1 cellular context compared by ENCODE assay signal in genomic region chrX:68828740-68829593, GRCh38.
TF ChIP-seq lines count a peak whose summit lies in the region.

Gene EFNB1 (plus strand): TSS chrX:68829021. CDS start chrX:68829777, 756 bp downstream.

TF ChIP-seq in HepG2, 621 proteins besides CTCF, POLR2A, EP300 and RAD21 (continued from another document and continues in another):
- TF ChIP-seq, protein P1, sequence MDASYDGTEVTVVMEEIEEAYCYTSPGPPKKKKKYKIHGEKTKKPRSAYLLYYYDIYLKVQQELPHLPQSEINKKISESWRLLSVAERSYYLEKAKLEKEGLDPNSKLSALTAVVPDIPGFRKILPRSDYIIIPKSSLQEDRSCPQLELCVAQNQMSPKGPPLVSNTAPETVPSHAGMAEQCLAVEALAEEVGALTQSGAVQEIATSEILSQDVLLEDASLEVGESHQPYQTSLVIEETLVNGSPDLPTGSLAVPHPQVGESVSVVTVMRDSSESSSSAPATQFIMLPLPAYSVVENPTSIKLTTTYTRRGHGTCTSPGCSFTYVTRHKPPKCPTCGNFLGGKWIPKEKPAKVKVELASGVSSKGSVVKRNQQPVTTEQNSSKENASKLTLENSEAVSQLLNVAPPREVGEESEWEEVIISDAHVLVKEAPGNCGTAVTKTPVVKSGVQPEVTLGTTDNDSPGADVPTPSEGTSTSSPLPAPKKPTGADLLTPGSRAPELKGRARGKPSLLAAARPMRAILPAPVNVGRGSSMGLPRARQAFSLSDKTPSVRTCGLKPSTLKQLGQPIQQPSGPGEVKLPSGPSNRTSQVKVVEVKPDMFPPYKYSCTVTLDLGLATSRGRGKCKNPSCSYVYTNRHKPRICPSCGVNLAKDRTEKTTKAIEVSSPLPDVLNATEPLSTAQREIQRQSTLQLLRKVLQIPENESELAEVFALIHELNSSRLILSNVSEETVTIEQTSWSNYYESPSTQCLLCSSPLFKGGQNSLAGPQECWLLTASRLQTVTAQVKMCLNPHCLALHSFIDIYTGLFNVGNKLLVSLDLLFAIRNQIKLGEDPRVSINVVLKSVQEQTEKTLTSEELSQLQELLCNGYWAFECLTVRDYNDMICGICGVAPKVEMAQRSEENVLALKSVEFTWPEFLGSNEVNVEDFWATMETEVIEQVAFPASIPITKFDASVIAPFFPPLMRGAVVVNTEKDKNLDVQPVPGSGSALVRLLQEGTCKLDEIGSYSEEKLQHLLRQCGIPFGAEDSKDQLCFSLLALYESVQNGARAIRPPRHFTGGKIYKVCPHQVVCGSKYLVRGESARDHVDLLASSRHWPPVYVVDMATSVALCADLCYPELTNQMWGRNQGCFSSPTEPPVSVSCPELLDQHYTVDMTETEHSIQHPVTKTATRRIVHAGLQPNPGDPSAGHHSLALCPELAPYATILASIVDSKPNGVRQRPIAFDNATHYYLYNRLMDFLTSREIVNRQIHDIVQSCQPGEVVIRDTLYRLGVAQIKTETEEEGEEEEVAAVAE (CRISPR knock-in tag; IDR thresholded peaks at IDR 0.05; ENCODE audit: borderline replicate concordance): no peak
- TF ChIP-seq, protein P2, sequence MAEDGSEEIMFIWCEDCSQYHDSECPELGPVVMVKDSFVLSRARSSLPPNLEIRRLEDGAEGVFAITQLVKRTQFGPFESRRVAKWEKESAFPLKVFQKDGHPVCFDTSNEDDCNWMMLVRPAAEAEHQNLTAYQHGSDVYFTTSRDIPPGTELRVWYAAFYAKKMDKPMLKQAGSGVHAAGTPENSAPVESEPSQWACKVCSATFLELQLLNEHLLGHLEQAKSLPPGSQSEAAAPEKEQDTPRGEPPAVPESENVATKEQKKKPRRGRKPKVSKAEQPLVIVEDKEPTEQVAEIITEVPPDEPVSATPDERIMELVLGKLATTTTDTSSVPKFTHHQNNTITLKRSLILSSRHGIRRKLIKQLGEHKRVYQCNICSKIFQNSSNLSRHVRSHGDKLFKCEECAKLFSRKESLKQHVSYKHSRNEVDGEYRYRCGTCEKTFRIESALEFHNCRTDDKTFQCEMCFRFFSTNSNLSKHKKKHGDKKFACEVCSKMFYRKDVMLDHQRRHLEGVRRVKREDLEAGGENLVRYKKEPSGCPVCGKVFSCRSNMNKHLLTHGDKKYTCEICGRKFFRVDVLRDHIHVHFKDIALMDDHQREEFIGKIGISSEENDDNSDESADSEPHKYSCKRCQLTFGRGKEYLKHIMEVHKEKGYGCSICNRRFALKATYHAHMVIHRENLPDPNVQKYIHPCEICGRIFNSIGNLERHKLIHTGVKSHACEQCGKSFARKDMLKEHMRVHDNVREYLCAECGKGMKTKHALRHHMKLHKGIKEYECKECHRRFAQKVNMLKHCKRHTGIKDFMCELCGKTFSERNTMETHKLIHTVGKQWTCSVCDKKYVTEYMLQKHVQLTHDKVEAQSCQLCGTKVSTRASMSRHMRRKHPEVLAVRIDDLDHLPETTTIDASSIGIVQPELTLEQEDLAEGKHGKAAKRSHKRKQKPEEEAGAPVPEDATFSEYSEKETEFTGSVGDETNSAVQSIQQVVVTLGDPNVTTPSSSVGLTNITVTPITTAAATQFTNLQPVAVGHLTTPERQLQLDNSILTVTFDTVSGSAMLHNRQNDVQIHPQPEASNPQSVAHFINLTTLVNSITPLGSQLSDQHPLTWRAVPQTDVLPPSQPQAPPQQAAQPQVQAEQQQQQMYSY (CRISPR knock-in tag; IDR thresholded peaks at IDR 0.05): no peak
- 0 out of 2 replicates have a peak, but pooled peaks have one; percentile 40 for TF ChIP-seq ZBTB25 (CRISPR knock-in tag; IDR thresholded peaks at IDR 0.05)
- peak; percentile 77; the same call in 1 of the 2 replicates for TF ChIP-seq ZNF276 (CRISPR knock-in tag; IDR thresholded peaks at IDR 0.05; ENCODE audit: low read depth)
- no peak for TF ChIP-seq ZNF230 (CRISPR knock-in tag; IDR thresholded peaks at IDR 0.05)
- TF ChIP-seq HOXA3 (CRISPR knock-in tag; IDR thresholded peaks at IDR 0.05): peak; percentile 24; the same call in 1 of the 2 replicates
- TF ChIP-seq ZNF317 (CRISPR knock-in tag; IDR thresholded peaks at IDR 0.05): peak; percentile 93
- no peak for TF ChIP-seq KDM4B (CRISPR knock-in tag; IDR thresholded peaks at IDR 0.05)
- TF ChIP-seq, protein P3, sequence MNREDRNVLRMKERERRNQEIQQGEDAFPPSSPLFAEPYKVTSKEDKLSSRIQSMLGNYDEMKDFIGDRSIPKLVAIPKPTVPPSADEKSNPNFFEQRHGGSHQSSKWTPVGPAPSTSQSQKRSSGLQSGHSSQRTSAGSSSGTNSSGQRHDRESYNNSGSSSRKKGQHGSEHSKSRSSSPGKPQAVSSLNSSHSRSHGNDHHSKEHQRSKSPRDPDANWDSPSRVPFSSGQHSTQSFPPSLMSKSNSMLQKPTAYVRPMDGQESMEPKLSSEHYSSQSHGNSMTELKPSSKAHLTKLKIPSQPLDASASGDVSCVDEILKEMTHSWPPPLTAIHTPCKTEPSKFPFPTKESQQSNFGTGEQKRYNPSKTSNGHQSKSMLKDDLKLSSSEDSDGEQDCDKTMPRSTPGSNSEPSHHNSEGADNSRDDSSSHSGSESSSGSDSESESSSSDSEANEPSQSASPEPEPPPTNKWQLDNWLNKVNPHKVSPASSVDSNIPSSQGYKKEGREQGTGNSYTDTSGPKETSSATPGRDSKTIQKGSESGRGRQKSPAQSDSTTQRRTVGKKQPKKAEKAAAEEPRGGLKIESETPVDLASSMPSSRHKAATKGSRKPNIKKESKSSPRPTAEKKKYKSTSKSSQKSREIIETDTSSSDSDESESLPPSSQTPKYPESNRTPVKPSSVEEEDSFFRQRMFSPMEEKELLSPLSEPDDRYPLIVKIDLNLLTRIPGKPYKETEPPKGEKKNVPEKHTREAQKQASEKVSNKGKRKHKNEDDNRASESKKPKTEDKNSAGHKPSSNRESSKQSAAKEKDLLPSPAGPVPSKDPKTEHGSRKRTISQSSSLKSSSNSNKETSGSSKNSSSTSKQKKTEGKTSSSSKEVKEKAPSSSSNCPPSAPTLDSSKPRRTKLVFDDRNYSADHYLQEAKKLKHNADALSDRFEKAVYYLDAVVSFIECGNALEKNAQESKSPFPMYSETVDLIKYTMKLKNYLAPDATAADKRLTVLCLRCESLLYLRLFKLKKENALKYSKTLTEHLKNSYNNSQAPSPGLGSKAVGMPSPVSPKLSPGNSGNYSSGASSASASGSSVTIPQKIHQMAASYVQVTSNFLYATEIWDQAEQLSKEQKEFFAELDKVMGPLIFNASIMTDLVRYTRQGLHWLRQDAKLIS (CRISPR knock-in tag; IDR thresholded peaks at IDR 0.05): no peak
- TF ChIP-seq ZNF550 (CRISPR knock-in tag; IDR thresholded peaks at IDR 0.05; ENCODE audit: borderline replicate concordance): no peak
- peak; percentile 52; the same call in 1 of the 2 replicates for TF ChIP-seq ARID2 (CRISPR knock-in tag; IDR thresholded peaks at IDR 0.05; ENCODE audit: borderline replicate concordance)
- peak; percentile 80 for TF ChIP-seq NFYB (CRISPR knock-in tag; IDR thresholded peaks at IDR 0.05)
- peak; percentile 92 for TF ChIP-seq TAF1 (CRISPR knock-in tag; IDR thresholded peaks at IDR 0.05)
- TF ChIP-seq DPF2 (CRISPR knock-in tag; IDR thresholded peaks at IDR 0.05; ENCODE audit: borderline replicate concordance, low read depth): no peak
- 0 out of 2 replicates have a peak, but pooled peaks have one; percentile 14 for TF ChIP-seq PATZ1 (CRISPR knock-in tag; IDR thresholded peaks at IDR 0.05)
- TF ChIP-seq ETV5 (CRISPR knock-in tag; IDR thresholded peaks at IDR 0.05; ENCODE audit: borderline replicate concordance): peak; percentile 25; the same call in 1 of the 2 replicates
- TF ChIP-seq SRSF1 (optimal IDR thresholded peaks at IDR 0.05; ENCODE audit: low read depth, low read length): no peak
- TF ChIP-seq GABPB1 (CRISPR knock-in tag; IDR thresholded peaks at IDR 0.05): peak; percentile 38; the same call in 1 of the 2 replicates
- 0 out of 2 replicates have a peak, but pooled peaks have one; percentile 28 for TF ChIP-seq ZNF605 (CRISPR knock-in tag; IDR thresholded peaks at IDR 0.05)
- peak; percentile 54; the same call in 1 of the 2 replicates for TF ChIP-seq KDM2A (CRISPR knock-in tag; IDR thresholded peaks at IDR 0.05; ENCODE audit: borderline replicate concordance, low read depth)
- no peak for TF ChIP-seq BRD4 (CRISPR knock-in tag; IDR thresholded peaks at IDR 0.05)
- TF ChIP-seq HNRNPLL (IDR thresholded peaks at IDR 0.05; ENCODE audit: low read depth, low read length, poor library complexity, severe bottlenecking): peak; percentile 3
- TF ChIP-seq SMAD3 (CRISPR knock-in tag; IDR thresholded peaks at IDR 0.05): no peak
- TF ChIP-seq, protein P4, sequence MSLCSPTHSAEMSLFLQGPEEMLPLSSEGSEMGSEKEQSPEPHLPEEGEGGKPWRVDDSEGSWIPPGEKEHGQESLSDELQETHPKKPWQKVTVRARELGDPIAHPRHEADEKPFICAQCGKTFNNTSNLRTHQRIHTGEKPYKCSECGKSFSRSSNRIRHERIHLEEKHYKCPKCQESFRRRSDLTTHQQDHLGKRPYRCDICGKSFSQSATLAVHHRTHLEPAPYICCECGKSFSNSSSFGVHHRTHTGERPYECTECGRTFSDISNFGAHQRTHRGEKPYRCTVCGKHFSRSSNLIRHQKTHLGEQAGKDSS (CRISPR knock-in tag; IDR thresholded peaks at IDR 0.05; ENCODE audit: borderline replicate concordance, low read depth): peak; percentile 34; the same call in 1 of the 2 replicates
- TF ChIP-seq, protein P5, sequence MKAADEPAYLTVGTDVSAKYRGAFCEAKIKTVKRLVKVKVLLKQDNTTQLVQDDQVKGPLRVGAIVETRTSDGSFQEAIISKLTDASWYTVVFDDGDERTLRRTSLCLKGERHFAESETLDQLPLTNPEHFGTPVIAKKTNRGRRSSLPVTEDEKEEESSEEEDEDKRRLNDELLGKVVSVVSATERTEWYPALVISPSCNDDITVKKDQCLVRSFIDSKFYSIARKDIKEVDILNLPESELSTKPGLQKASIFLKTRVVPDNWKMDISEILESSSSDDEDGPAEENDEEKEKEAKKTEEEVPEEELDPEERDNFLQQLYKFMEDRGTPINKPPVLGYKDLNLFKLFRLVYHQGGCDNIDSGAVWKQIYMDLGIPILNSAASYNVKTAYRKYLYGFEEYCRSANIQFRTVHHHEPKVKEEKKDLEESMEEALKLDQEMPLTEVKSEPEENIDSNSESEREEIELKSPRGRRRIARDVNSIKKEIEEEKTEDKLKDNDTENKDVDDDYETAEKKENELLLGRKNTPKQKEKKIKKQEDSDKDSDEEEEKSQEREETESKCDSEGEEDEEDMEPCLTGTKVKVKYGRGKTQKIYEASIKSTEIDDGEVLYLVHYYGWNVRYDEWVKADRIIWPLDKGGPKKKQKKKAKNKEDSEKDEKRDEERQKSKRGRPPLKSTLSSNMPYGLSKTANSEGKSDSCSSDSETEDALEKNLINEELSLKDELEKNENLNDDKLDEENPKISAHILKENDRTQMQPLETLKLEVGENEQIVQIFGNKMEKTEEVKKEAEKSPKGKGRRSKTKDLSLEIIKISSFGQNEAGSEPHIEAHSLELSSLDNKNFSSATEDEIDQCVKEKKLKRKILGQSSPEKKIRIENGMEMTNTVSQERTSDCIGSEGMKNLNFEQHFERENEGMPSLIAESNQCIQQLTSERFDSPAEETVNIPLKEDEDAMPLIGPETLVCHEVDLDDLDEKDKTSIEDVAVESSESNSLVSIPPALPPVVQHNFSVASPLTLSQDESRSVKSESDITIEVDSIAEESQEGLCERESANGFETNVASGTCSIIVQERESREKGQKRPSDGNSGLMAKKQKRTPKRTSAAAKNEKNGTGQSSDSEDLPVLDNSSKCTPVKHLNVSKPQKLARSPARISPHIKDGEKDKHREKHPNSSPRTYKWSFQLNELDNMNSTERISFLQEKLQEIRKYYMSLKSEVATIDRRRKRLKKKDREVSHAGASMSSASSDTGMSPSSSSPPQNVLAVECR (CRISPR knock-in tag; IDR thresholded peaks at IDR 0.05; ENCODE audit: borderline replicate concordance): peak; percentile 49; the same call in 1 of the 2 replicates
- no peak for TF ChIP-seq KDM3A (CRISPR knock-in tag; IDR thresholded peaks at IDR 0.05; ENCODE audit: low read depth)
- TF ChIP-seq STAG1 (CRISPR knock-in tag; IDR thresholded peaks at IDR 0.05): no peak
